ENCODE assay signal across 20 cellular contexts in the genomic region with DNA sequence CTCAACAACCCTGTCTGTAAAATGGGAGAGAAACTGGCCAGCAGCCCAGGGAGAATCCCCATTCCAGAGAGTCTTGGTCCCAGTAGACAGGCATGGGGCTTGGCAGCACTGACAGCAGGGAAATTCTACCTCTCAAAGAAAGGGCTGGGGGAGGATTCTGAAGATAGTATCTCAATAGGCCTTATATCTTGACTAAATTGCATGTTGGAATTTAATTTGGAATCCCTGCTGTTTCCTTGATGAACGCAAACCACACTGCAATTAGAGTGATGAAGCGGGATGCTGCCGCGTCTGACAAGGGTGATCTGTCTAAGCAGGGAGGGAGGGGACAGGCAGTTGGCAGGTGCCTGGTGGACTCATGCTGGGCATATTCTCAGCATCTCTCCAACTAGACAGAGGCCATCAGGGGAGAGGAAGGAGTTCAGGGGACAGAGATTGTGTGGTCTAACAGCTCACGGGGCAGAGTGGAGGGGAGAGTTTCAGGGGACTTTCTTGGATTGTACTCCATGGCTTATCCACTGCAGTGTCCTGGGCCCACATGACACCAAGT.
"Had no signal": no experiment of that assay in that cellular context is flagged by ENCODE, and none has a peak within 500 bp of the region (broad histone marks: within the 10 kb centered on the region; RNA-seq: fewer than 3 reads in every experiment).

No MANE protein-coding gene starts in this region.

- H3K9me3 ChIP-seq: breast epithelium, right atrium auricular region, tibial nerve had no signal

- H3K4me1 ChIP-seq: breast epithelium, right atrium auricular region, tibial nerve had no signal

- H3K4me3 ChIP-seq: breast epithelium, right atrium auricular region, skin epidermis, tibial nerve had no signal

- DNase-seq: activated CD4-positive, alpha-beta T cell treated with anti-CD3 and anti-CD28 coated beads, Interleukin-2, amount 10 ng/mL, durations not matched to agents 24 days and 14 days; activated CD4-positive, CD25-positive, alpha-beta regulatory T cell; activated CD8-positive, alpha-beta memory T cell treated with anti-CD3 and anti-CD28 coated beads, Interleukin-2, amount 50 U/mL, for 4 hours; activated CD8-positive, alpha-beta T cell treated with anti-CD3 and anti-CD28 coated beads, Interleukin-2, amount 10 ng/mL, durations not matched to agents 7 days and 5 days; activated gamma-delta T cell; activated naive CD8-positive, alpha-beta T cell treated with anti-CD3 and anti-CD28 coated beads, Interleukin-2, amount 10 ng/mL, durations not matched to agents 7 days and 5 days; activated T-cell treated with anti-CD3 and anti-CD28 coated beads, Interleukin-2, amount 50 U/mL, for 48 hours; foreskin melanocyte; kidney glomerular epithelial cell; left ventricle myocardium superior; mesenchymal stem cell; nucleus accumbens; stimulated activated CD4-positive, alpha-beta T cell treated with anti-CD3 and anti-CD28 coated beads, Interleukin-15, amount 100 ng/mL, for 24 hours; stimulated activated CD4-positive, alpha-beta T cell treated with anti-CD3 and anti-CD28 coated beads, Interleukin-4, amount 100 ng/mL, for 1 hour; stimulated activated naive CD4-positive, alpha-beta T cell had no signal

- ATAC-seq: activated CD8-positive, alpha-beta T cell treated with anti-CD3 and anti-CD28 coated beads, Interleukin-2, amount 10 ng/mL, durations not matched to agents 7 days and 5 days; left ventricle myocardium superior had no signal

- H3K27me3 ChIP-seq: breast epithelium, right atrium auricular region, tibial nerve had no signal

- H3K27ac ChIP-seq: breast epithelium, epithelial cell of prostate, right atrium auricular region, skin epidermis, tibial nerve had no signal

- H3K36me3 ChIP-seq: breast epithelium, right atrium auricular region, tibial nerve had no signal
